27 cellular contexts compared by ENCODE assay signal in the genomic region with DNA sequence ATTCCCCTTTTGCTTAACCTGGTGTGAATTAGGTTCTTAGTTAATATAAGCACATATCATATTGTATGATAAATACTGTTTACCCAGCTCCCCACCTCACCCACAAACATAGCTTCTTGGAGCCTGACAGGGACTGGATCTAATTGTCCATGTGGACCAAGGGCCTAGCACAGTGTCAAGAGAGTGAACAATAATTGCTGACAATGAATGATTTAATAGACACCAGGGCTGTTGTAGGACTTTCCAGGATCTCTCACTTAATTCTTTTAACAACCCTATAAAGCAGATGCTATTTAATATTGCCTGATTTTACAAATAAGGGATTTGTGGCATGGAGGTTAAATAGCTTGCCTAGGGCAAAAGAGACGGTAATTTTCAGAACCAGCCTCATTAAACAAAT.
"Had no signal": no experiment of that assay in that cellular context is flagged by ENCODE, and none has a peak within 500 bp of the region (broad histone marks: within the 10 kb centered on the region; RNA-seq: fewer than 3 reads in every experiment).

No MANE protein-coding gene starts in this region.

- H3K9me3 ChIP-seq: left ventricle myocardium inferior, neutrophil, psoas muscle, right atrium auricular region, stomach, testis, tibial artery, uterus had no signal

- H3K36me3 ChIP-seq: neural progenitor cell, uterus had no signal

- H3K79me2 ChIP-seq: parathyroid adenoma had no signal

- H3K4me2 ChIP-seq: neural progenitor cell had no signal

- ATAC-seq: natural killer cell; psoas muscle; sciatic nerve; stimulated activated naive B cell treated with anti-CD40 and anti-IgM and Interleukin-4, amounts not matched to agents 10 μg/mL and 1 μg/mL and 100 μg/mL, for 72 hours; stimulated activated naive CD8-positive, alpha-beta T cell treated with anti-CD3 and anti-CD28 coated beads, Interleukin-15, Interleukin-2, amounts not matched to agents 100 U/mL and 50 U/mL, for 24 hours had no signal

- H3K9ac ChIP-seq: neural progenitor cell, parathyroid adenoma had no signal

- DNase-seq: islet precursor cell; left ventricle myocardium inferior; mesendoderm; naive B cell; natural killer cell; nephron progenitor cell; occipital lobe; psoas muscle; stimulated activated CD4-positive, alpha-beta T cell treated with anti-CD3 and anti-CD28 coated beads, Interleukin-12 subunit alpha, Interleukin-12 subunit beta, amount 100 ng/mL, for 4 hours; stimulated activated CD4-positive, alpha-beta T cell treated with anti-CD3 and anti-CD28 coated beads, Interleukin-15, amount 100 ng/mL, for 24 hours; stimulated activated CD4-positive, alpha-beta T cell treated with anti-CD3 and anti-CD28 coated beads, Interleukin-2, amount 100 ng/mL, for 24 hours; stimulated activated CD4-positive, alpha-beta T cell treated with anti-CD3 and anti-CD28 coated beads, Interleukin-4, amount 100 ng/mL, for 1 hour; stimulated activated naive B cell treated with anti-CD40 and anti-IgM and Interleukin-4, amounts not matched to agents 10 μg/mL and 1 μg/mL and 100 μg/mL, for 72 hours; stimulated activated naive CD8-positive, alpha-beta T cell treated with anti-CD3 and anti-CD28 coated beads, Interleukin-15, Interleukin-2, amounts not matched to agents 100 U/mL and 50 U/mL, for 24 hours; stomach; testis; tibial artery; trophoblast cell; uterus had no signal

- H3K4me3 Mint-ChIP-seq: mesothelial cell of epicardium; naive B cell; natural killer cell; nephron progenitor cell; neural progenitor cell; stimulated activated naive B cell treated with anti-CD40 and anti-IgM and Interleukin-4, amounts not matched to agents 10 μg/mL and 1 μg/mL and 100 μg/mL, for 72 hours had no signal

- H3K9me3 Mint-ChIP-seq: natural killer cell; nephron progenitor cell; neural progenitor cell; stimulated activated naive B cell treated with anti-CD40 and anti-IgM and Interleukin-4, amounts not matched to agents 10 μg/mL and 1 μg/mL and 100 μg/mL, for 72 hours had no signal

- H3K27ac Mint-ChIP-seq: mesothelial cell of epicardium; natural killer cell; nephron progenitor cell; neural progenitor cell; stimulated activated naive B cell treated with anti-CD40 and anti-IgM and Interleukin-4, amounts not matched to agents 10 μg/mL and 1 μg/mL and 100 μg/mL, for 72 hours had no signal

- H3K27me3 ChIP-seq: neural progenitor cell, neutrophil, right atrium auricular region, stomach, testis, tibial artery, uterus had no signal

- H3K27ac ChIP-seq: left ventricle myocardium inferior, neural progenitor cell, neutrophil, parathyroid adenoma, psoas muscle, right atrium auricular region, skin epidermis, stomach, testis, tibial artery, uterus had no signal

- H3K4me1 ChIP-seq: neural progenitor cell, parathyroid adenoma, right atrium auricular region, stomach, testis, tibial artery, uterus had no signal

- H3K27me3 Mint-ChIP-seq: naive B cell; stimulated activated naive B cell treated with anti-CD40 and anti-IgM and Interleukin-4, amounts not matched to agents 10 μg/mL and 1 μg/mL and 100 μg/mL, for 72 hours had no signal

- H2AFZ ChIP-seq: neural progenitor cell, parathyroid adenoma had no signal

- H3K4me3 ChIP-seq: left ventricle myocardium inferior, lung, neural progenitor cell, psoas muscle, right atrium auricular region, skin epidermis, stomach, testis, tibial artery, uterus had no signal

- H3K4me1 Mint-ChIP-seq: mesothelial cell of epicardium, nephron progenitor cell, neural progenitor cell had no signal
